Comparison of ENCODE assay signal across 12 cellular contexts in the genomic region with DNA sequence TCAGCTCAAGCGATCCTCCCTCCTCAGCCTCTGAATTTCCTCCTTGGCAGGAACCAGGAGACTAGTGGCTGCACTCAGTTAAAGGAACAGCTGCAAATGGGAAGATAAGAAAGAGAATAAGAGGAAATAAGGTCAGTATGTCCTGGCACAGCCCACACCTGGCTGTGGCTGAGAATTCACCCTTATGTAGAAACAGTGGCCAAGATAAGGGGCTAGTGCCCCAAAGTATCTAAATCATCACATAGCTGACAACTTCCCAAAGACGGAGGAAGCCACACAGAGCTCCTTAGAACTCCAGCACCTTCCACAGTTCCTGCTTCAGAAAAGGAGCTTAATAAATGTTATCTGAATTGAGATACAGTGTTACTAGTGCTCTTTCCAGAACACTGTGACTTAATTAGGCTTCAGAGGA. TPM values are rescaled to one million over a fixed set of nuclear protein-coding genes. Genes with fewer than 3 reads are reported as not detected.
DNase-seq lines count a peak whose midpoint lies in the region; ATAC-seq, FAIRE-seq and TF ChIP-seq lines count a peak whose summit lies in the region.
"Had no signal": no experiment of that assay in that cellular context is flagged by ENCODE, and none has a peak within 500 bp of the region (broad histone marks: within the 10 kb centered on the region; RNA-seq: fewer than 3 reads in every experiment).

No MANE protein-coding gene starts in this region.

- no TSS peak for BruUV-seq in OCI-LY7 (replicated peaks; lab: Mats Ljungman, UMichigan)

- H3K9me2 ChIP-seq in OCI-LY7 (ENCODE audit: insufficient read depth, low read length), result no peaks in the 10 kb centered on the region

- peaks cover 25% of the 10 kb centered on the region for H3K79me2 ChIP-seq in OCI-LY7 (ENCODE audit: insufficient read depth, low read depth, low read length)

- CTCF ChIA-PET in A549 (lab: Yijun Ruan, JAX) (interaction anchor here (1.3 to 2.2 kb wide), 3 partner anchors 11 to 152 kb away, joined by 3 to 6 read pairs (median 4); no protein-coding TSS in a partner anchor), OCI-LY7 (lab: Charles Lee; ENCODE audit: unreplicated experiment) (no interaction called here)

- TF ChIP-seq POLR2A in A549 (IDR thresholded peaks at IDR 0.05; ENCODE audit: low read length), result no peak
- TF ChIP-seq POLR2A in esophagus muscularis mucosa (IDR thresholded peaks at IDR 0.05; ENCODE audit: low read depth), result no peak

- no peaks in the 10 kb centered on the region for H3K9me3 Mint-ChIP-seq in osteocyte (ENCODE audit: unreplicated experiment)
- H3K9me3 Mint-ChIP-seq in activated T-helper 2 cell treated with anti-CD3 and anti-CD28 coated beads, Interferon-gamma antibody, Interleukin-2, Interleukin-4, amounts not matched to agents 10 μg/mL and 5 μg/mL and 100 μg/mL, durations not matched to agents 14 hours and 24 hours and 36 hours, result no peaks in the 10 kb centered on the region
- H3K9me3 Mint-ChIP-seq: dendritic cell treated with granulocyte-macrophage colony-stimulating factor and Interleukin-4, amounts not matched to agents 40 ng/mL and 50 ng/mL, for 4 days had no signal

- H3K4me2 ChIP-seq in A549, result peak overlapping the region; percentile 32
- no peak overlapping the region for H3K4me2 ChIP-seq in OCI-LY7 (ENCODE audit: low read length)

- DNase-seq in A549 (ENCODE audit: low read depth in 1 of 2, low spot score in 1 of 2) (no peak), OCI-LY7 (ENCODE audit: low spot score) (no peak), esophagus muscularis mucosa (ENCODE audit: extremely low spot score) (no peak), osteocyte (ENCODE audit: extremely low spot score, unreplicated experiment) (no peak), hypothalamus (lab: John Stamatoyannopoulos, UW) (no peak), DMS153 (lab: John Stamatoyannopoulos, UW) (no peak)
- no peak for DNase-seq in activated T-helper 2 cell treated with anti-CD3 and anti-CD28 coated beads, Interferon-gamma antibody, Interleukin-2, Interleukin-4, amounts not matched to agents 10 μg/mL and 5 μg/mL and 100 μg/mL, durations not matched to agents 14 hours and 24 hours and 36 hours (ENCODE audit: low spot score)
- no peak for DNase-seq in activated T-cell treated with anti-CD3 and anti-CD28 coated beads, Interleukin-2, amount 50 U/mL, for 1 hour
- DNase-seq: activated effector memory CD4-positive, alpha-beta T cell treated with anti-CD3 and anti-CD28 coated beads, Interleukin-2, amount 50 U/mL, for 16 hours; NCI-H1436 treated with DMSO at 0.1 percent for 48 hours; posterior cingulate gyrus had no signal

- ATAC-seq in A549, result no peak

- POLR2A ChIA-PET in A549 (lab: Yijun Ruan, JAX) (no interaction called here), OCI-LY7 (lab: Charles Lee) (interaction anchor here (0.9 to 2.4 kb wide), 6 partner anchors 9 to 28 kb away, joined by 3 to 8 read pairs (median 4); no protein-coding TSS in a partner anchor)

- intact Hi-C loops in OCI-LY7 (cut with micrococcal nuclease; ENCODE audit: unreplicated experiment) (loop anchor here (10.0 kb wide), 1 partner anchor 322 kb away; no protein-coding TSS in a partner anchor), esophagus muscularis mucosa (cut with DNase I) (loop anchor here (5.0 to 10.0 kb wide), 2 partner anchors 151 to 692 kb away; a partner anchor contains a TSS)
- intact Hi-C loops in activated T-helper 2 cell treated with anti-CD3 and anti-CD28 coated beads, Interferon-gamma antibody, Interleukin-2, Interleukin-4, amounts not matched to agents 10 μg/mL and 5 μg/mL and 100 μg/mL, durations not matched to agents 14 hours and 24 hours and 36 hours (cut with micrococcal nuclease), result no loop called here

- no peak for TF ChIP-seq CTCF in A549 (IDR thresholded peaks at IDR 0.05)
- no peak for TF ChIP-seq CTCF in OCI-LY7 (conservative IDR thresholded peaks at IDR 0.05; ENCODE audit: low read length)
- TF ChIP-seq CTCF in esophagus muscularis mucosa (IDR thresholded peaks at IDR 0.05), result no peak
- TF ChIP-seq CTCF in osteocyte (IDR thresholded peaks at IDR 0.05), result no peak

- 82% methylated on average over 2 of the region's 2 CpGs for WGBS in A549 (ENCODE audit: missing lambda C conversion rate)
- 57% methylated on average over 2 of the region's 2 CpGs for WGBS in esophagus muscularis mucosa

- no peaks in the 10 kb centered on the region for H3K9me3 ChIP-seq in A549
- H3K9me3 ChIP-seq in OCI-LY7 (ENCODE audit: low read length), result no peaks in the 10 kb centered on the region
- no peaks in the 10 kb centered on the region for H3K9me3 ChIP-seq in esophagus muscularis mucosa

- peak overlapping the region; percentile 68 for H3K27ac Mint-ChIP-seq in osteocyte (ENCODE audit: unreplicated experiment)
- no peak overlapping the region for H3K27ac Mint-ChIP-seq in activated T-helper 2 cell treated with anti-CD3 and anti-CD28 coated beads, Interferon-gamma antibody, Interleukin-2, Interleukin-4, amounts not matched to agents 10 μg/mL and 5 μg/mL and 100 μg/mL, durations not matched to agents 14 hours and 24 hours and 36 hours
- H3K27ac Mint-ChIP-seq: dendritic cell treated with granulocyte-macrophage colony-stimulating factor and Interleukin-4, amounts not matched to agents 40 ng/mL and 50 ng/mL, for 4 days had no signal

- peaks cover 12% of the 10 kb centered on the region for H3K36me3 ChIP-seq in OCI-LY7 (ENCODE audit: insufficient read depth, low read length)
- no peaks in the 10 kb centered on the region for H3K36me3 ChIP-seq in esophagus muscularis mucosa

- H3K27ac ChIP-seq in A549 (peak overlapping the region in 1 of 2 experiments; percentile 28; a peak in 2 of 6 replicates), OCI-LY7 (ENCODE audit: low read depth, low read length, poor library complexity, severe bottlenecking) (no peak overlapping the region), esophagus muscularis mucosa (replicated peaks in 1 of 4) (peak overlapping the region; percentile 60 to 96 (median 90))

- no peak overlapping the region for H3K4me3 ChIP-seq in A549
- no peak overlapping the region for H3K4me3 ChIP-seq in OCI-LY7 (ENCODE audit: low read depth, low read length, poor library complexity, severe bottlenecking)
- H3K4me3 ChIP-seq in esophagus muscularis mucosa, result no peak overlapping the region

- no peaks in the 10 kb centered on the region for H3K27me3 Mint-ChIP-seq in osteocyte (ENCODE audit: unreplicated experiment)
- peaks cover 3% of the 10 kb centered on the region for H3K27me3 Mint-ChIP-seq in activated T-helper 2 cell treated with anti-CD3 and anti-CD28 coated beads, Interferon-gamma antibody, Interleukin-2, Interleukin-4, amounts not matched to agents 10 μg/mL and 5 μg/mL and 100 μg/mL, durations not matched to agents 14 hours and 24 hours and 36 hours (ENCODE audit: low read depth)

- peaks cover 29% of the 10 kb centered on the region for H3K4me1 ChIP-seq in A549
- peaks cover 32% of the 10 kb centered on the region for H3K4me1 ChIP-seq in OCI-LY7 (ENCODE audit: insufficient read depth, low read length, poor library complexity, severe bottlenecking)
- peaks cover 27 to 39% (median 34%) of the 10 kb centered on the region in 4 donors for H3K4me1 ChIP-seq in esophagus muscularis mucosa

- no peaks in the 10 kb centered on the region for H3K27me3 ChIP-seq in esophagus muscularis mucosa

- no peak for FAIRE-seq in A549 (lab: Jason Lieb, UNC)

- no peak overlapping the region for H3K4me3 Mint-ChIP-seq in osteocyte (ENCODE audit: unreplicated experiment)
- H3K4me3 Mint-ChIP-seq in activated T-helper 2 cell treated with anti-CD3 and anti-CD28 coated beads, Interferon-gamma antibody, Interleukin-2, Interleukin-4, amounts not matched to agents 10 μg/mL and 5 μg/mL and 100 μg/mL, durations not matched to agents 14 hours and 24 hours and 36 hours (ENCODE audit: low read depth), result no peak overlapping the region
- H3K4me3 Mint-ChIP-seq: dendritic cell treated with granulocyte-macrophage colony-stimulating factor and Interleukin-4, amounts not matched to agents 40 ng/mL and 50 ng/mL, for 4 days had no signal

- peaks cover 16% of the 10 kb centered on the region for H4K20me1 ChIP-seq in OCI-LY7 (ENCODE audit: insufficient read depth, low read length)

- TF ChIP-seq EP300 in A549 (IDR thresholded peaks at IDR 0.05) (no peak), esophagus muscularis mucosa (IDR thresholded peaks at IDR 0.05) (no peak)

- no peaks in the 10 kb centered on the region for H3K36me3 Mint-ChIP-seq in osteocyte (ENCODE audit: unreplicated experiment)
- H3K36me3 Mint-ChIP-seq in activated T-helper 2 cell treated with anti-CD3 and anti-CD28 coated beads, Interferon-gamma antibody, Interleukin-2, Interleukin-4, amounts not matched to agents 10 μg/mL and 5 μg/mL and 100 μg/mL, durations not matched to agents 14 hours and 24 hours and 36 hours (ENCODE audit: low read depth), result peaks cover 11% of the 10 kb centered on the region

- peaks cover 35% of the 10 kb centered on the region for H3K4me1 Mint-ChIP-seq in osteocyte (ENCODE audit: unreplicated experiment)
- peaks cover 28% of the 10 kb centered on the region for H3K4me1 Mint-ChIP-seq in activated T-helper 2 cell treated with anti-CD3 and anti-CD28 coated beads, Interferon-gamma antibody, Interleukin-2, Interleukin-4, amounts not matched to agents 10 μg/mL and 5 μg/mL and 100 μg/mL, durations not matched to agents 14 hours and 24 hours and 36 hours (ENCODE audit: low read depth)

- no peak for TF ChIP-seq RAD21 in A549 (conservative IDR thresholded peaks at IDR 0.05 in 1 of 2, IDR thresholded peaks at IDR 0.05 in 1 of 2)

- peak overlapping the region; percentile 84; the same call in 1 of the 2 replicates for H2AFZ ChIP-seq in OCI-LY7 (ENCODE audit: low read length)

RNA-seq across cellular contexts. Expression of a gene that starts 2.3 kb away (rescaled TPM):
- polyA plus RNA-seq in A549 (2011; rRNA removed), result 6.3 and 10.1 TPM in 2 replicates
- polyA plus RNA-seq in A549 (2012; cell fraction: cytosol; rRNA removed), result 4.9 and 6.1 TPM in 2 replicates
- 2.8 and 3.6 TPM in 2 replicates for polyA plus RNA-seq in A549 (2012; cell fraction: nucleus; rRNA removed)
- 5.9 to 6.3 TPM (median 6.2 TPM) in 3 replicates for polyA plus RNA-seq in A549 (2017; fragmentation: RNase III; extraction: RNeasy Plus Mini Kit Qiagen cat#74134 plus additional on column Dnase treatment)
- polyA minus RNA-seq in A549 (2011; rRNA and poly(A)+ RNA removed), result 3.4 and 3.8 TPM in 2 replicates
- 38.6 and 45.0 TPM in 2 replicates for total RNA-seq in OCI-LY7 (2014; rRNA removed; shearing (Covaris generic))
- 28.9 and 30.4 TPM in 2 replicates for total RNA-seq in OCI-LY7 (2022)
- total RNA-seq in esophagus muscularis mucosa, result 10 to 100 TPM; 29.8 to 40.4 (median 33.6) TPM
- total RNA-seq in osteocyte, result 55.9 and 64.1 TPM in 2 replicates
- total RNA-seq in activated T-helper 2 cell treated with anti-CD3 and anti-CD28 coated beads, Interferon-gamma antibody, Interleukin-2, Interleukin-4, amounts not matched to agents 10 μg/mL and 5 μg/mL and 100 μg/mL, durations not matched to agents 14 hours and 24 hours and 36 hours, result 18.8 and 22.5 TPM in 2 replicates

RNA-seq across cellular contexts. Expression of a gene that starts 33.2 kb away (rescaled TPM):
- not detected in 2 replicates for polyA plus RNA-seq in A549 (2011; rRNA removed)
- polyA plus RNA-seq in A549 (2012; cell fraction: cytosol; rRNA removed), result not detected in 2 replicates
- polyA plus RNA-seq in A549 (2012; cell fraction: nucleus; rRNA removed), result not detected in 2 replicates
- polyA plus RNA-seq in A549 (2017; fragmentation: RNase III; extraction: RNeasy Plus Mini Kit Qiagen cat#74134 plus additional on column Dnase treatment), result not detected in 3 replicates
- not detected in 2 replicates for polyA minus RNA-seq in A549 (2011; rRNA and poly(A)+ RNA removed)
- not detected in 2 replicates for total RNA-seq in OCI-LY7 (2014; rRNA removed; shearing (Covaris generic))
- not detected in 2 replicates for total RNA-seq in OCI-LY7 (2022)
- total RNA-seq in esophagus muscularis mucosa, result not detected
- 0.35 and 0.47 TPM in 2 replicates for total RNA-seq in osteocyte
- total RNA-seq in activated T-helper 2 cell treated with anti-CD3 and anti-CD28 coated beads, Interferon-gamma antibody, Interleukin-2, Interleukin-4, amounts not matched to agents 10 μg/mL and 5 μg/mL and 100 μg/mL, durations not matched to agents 14 hours and 24 hours and 36 hours, result not detected in 2 replicates
